Comparison of ENCODE assay signal across 8 cellular contexts in genomic region chr17:19534562-19535149, GRCh38. TPM values are rescaled to one million over a fixed set of nuclear protein-coding genes. Genes with fewer than 3 reads are reported as not detected.
DNase-seq lines count a peak whose midpoint lies in the region; ATAC-seq, FAIRE-seq and TF ChIP-seq lines count a peak whose summit lies in the region.

No MANE protein-coding gene starts in this region.

- peak; percentile 41 for DNase-seq in activated CD4-positive, alpha-beta T cell treated with anti-CD3 and anti-CD28 coated beads for 48 hours
- no peak for DNase-seq in activated CD4-positive, alpha-beta T cell treated with anti-CD3 and anti-CD28 coated beads for 4 hours
- DNase-seq in activated naive CD8-positive, alpha-beta T cell treated with anti-CD3 and anti-CD28 coated beads for 36 hours, result peak; percentile 33
- no peak for DNase-seq in HepG2 (ENCODE audit: low spot score)
- no peak for DNase-seq in suprapubic skin (ENCODE audit: low spot score in 2 of 2)
- DNase-seq in cerebellum (ENCODE audit: low spot score), result no peak
- no peak for DNase-seq in NCI-H2171 (lab: John Stamatoyannopoulos, UW)
- no peak for DNase-seq in cerebellar cortex (ENCODE audit: low spot score)

- in situ Hi-C loops in HepG2 (cut with HindIII; ENCODE audit: extremely low pct_ligation_motif_present, low pct_unique_long_range_greater_than_20kb), result no loop called here

- H3K27ac Mint-ChIP-seq in activated naive CD8-positive, alpha-beta T cell treated with anti-CD3 and anti-CD28 coated beads for 36 hours, result peak overlapping the region; percentile 25

- H3K27me3 Mint-ChIP-seq in activated naive CD8-positive, alpha-beta T cell treated with anti-CD3 and anti-CD28 coated beads for 36 hours, result peaks cover 70% of the 10 kb centered on the region

- H4K20me1 ChIP-seq in HepG2 (ENCODE audit: insufficient read depth, low read length), result no peaks in the 10 kb centered on the region

- no peaks in the 10 kb centered on the region for H3K36me3 Mint-ChIP-seq in activated naive CD8-positive, alpha-beta T cell treated with anti-CD3 and anti-CD28 coated beads for 36 hours

- no peak overlapping the region for H2AFZ ChIP-seq in HepG2 (ENCODE audit: low read length)

- POLR2A ChIA-PET in HepG2 (lab: Yijun Ruan, JAX), result interaction anchor here (0.5 to 3.3 kb wide), 17 partner anchors 9 to 228 kb away, joined by 3 to 35 read pairs (median 4); partner anchors contain the start of genes ALDH3A2 and B9D1

- BruUV-seq in HepG2 (replicated peaks; lab: Mats Ljungman, UMichigan), result TSS peak; percentile 62

- H3K4me3 ChIP-seq in HepG2 (replicated peaks in 1 of 3; ENCODE audit: insufficient read depth in 1 of 3, low read depth in 2 of 3, low read length in 3 of 3), result peak overlapping the region; percentile 90 to 94 (median 91)
- peak overlapping the region; percentile 72 for H3K4me3 ChIP-seq in suprapubic skin

- TF ChIP-seq POLR2A in HepG2 (IDR thresholded peaks at IDR 0.05; ENCODE audit: insufficient read depth in 1 of 2, low read depth in 2 of 2, low read length in 2 of 2) (no peak), suprapubic skin (IDR thresholded peaks at IDR 0.05) (no peak)

- H3K4me3 Mint-ChIP-seq in activated naive CD8-positive, alpha-beta T cell treated with anti-CD3 and anti-CD28 coated beads for 36 hours, result peak overlapping the region; percentile 62

- intact Hi-C loops in HepG2 (cut with micrococcal nuclease; ENCODE audit: unreplicated experiment), result loop anchor here (5.0 kb wide), 1 partner anchor 113 kb away; the partner anchor contains the start of gene ALDH3A2

- H3K27ac ChIP-seq in HepG2 (ENCODE audit: extremely low read length, insufficient read depth, low read length) (peak overlapping the region; percentile 94), suprapubic skin (no peak overlapping the region)

- no peaks in the 10 kb centered on the region for H3K9me3 ChIP-seq in HepG2 (ENCODE audit: low read length)
- H3K9me3 ChIP-seq in suprapubic skin, result no peaks in the 10 kb centered on the region

- peaks cover 15% of the 10 kb centered on the region for H3K4me1 Mint-ChIP-seq in activated naive CD8-positive, alpha-beta T cell treated with anti-CD3 and anti-CD28 coated beads for 36 hours

- CTCF ChIA-PET in HepG2 (lab: Yijun Ruan, JAX; ENCODE audit: low intra/inter-chr PET ratio, low total read pairs), result no interaction called here

- TF ChIP-seq CTCF in HepG2 (CRISPR knock-in tag; IDR thresholded peaks at IDR 0.05) (no peak), suprapubic skin (IDR thresholded peaks at IDR 0.05) (no peak)

- FAIRE-seq in HepG2 (lab: Jason Lieb, UNC), result no peak

- peaks cover 53% of the 10 kb centered on the region for H3K79me2 ChIP-seq in HepG2 (ENCODE audit: insufficient read depth, low read length)

- TF ChIP-seq EP300 in HepG2 (IDR thresholded peaks at IDR 0.05; ENCODE audit: low read depth in 2 of 2, low read length in 2 of 2) (no peak), HepG2 (CRISPR knock-in tag; IDR thresholded peaks at IDR 0.05; ENCODE audit: borderline replicate concordance) (no peak), suprapubic skin (IDR thresholded peaks at IDR 0.05) (no peak)

- ATAC-seq in HepG2, result no peak

- no peaks in the 10 kb centered on the region for H3K9me3 Mint-ChIP-seq in activated naive CD8-positive, alpha-beta T cell treated with anti-CD3 and anti-CD28 coated beads for 36 hours

- WGBS in HepG2 (ENCODE audit: low lambda C conversion rate), result under 1% methylated on average over 18 of the region's 19 CpGs
- WGBS in suprapubic skin, result 24% methylated on average over 19 of the region's 19 CpGs

- H3K36me3 ChIP-seq in HepG2 (replicated peaks in 1 of 2; ENCODE audit: control insufficient read depth in 1 of 2, insufficient read depth in 2 of 2, low read length in 2 of 2) (no peaks in the 10 kb centered on the region), suprapubic skin (no peaks in the 10 kb centered on the region)

- H3K27me3 ChIP-seq in HepG2 (ENCODE audit: control insufficient read depth in 1 of 2, insufficient read depth in 2 of 2, low read length in 2 of 2) (no peaks in the 10 kb centered on the region; a peak in 1 of 5 replicates), suprapubic skin (peaks cover 5% of the 10 kb centered on the region)

- TF ChIP-seq RAD21 in HepG2 (CRISPR knock-in tag; IDR thresholded peaks at IDR 0.05), result no peak

- H3K9ac ChIP-seq in HepG2 (ENCODE audit: insufficient read depth, low read depth, low read length), result peak overlapping the region; percentile 90

- H3K4me2 ChIP-seq in HepG2 (ENCODE audit: low read depth, low read length), result peak overlapping the region; percentile 87

- H3K4me1 ChIP-seq in HepG2 (ENCODE audit: insufficient read depth, low read length) (peaks cover 70% of the 10 kb centered on the region), suprapubic skin (peaks cover 14% of the 10 kb centered on the region)

TF ChIP-seq in HepG2, 621 proteins besides CTCF, POLR2A, EP300 and RAD21 (continues in another document):
- TF ChIP-seq SNAPC2 (CRISPR knock-in tag; IDR thresholded peaks at IDR 0.05) (no peak), HOXA3 (CRISPR knock-in tag; IDR thresholded peaks at IDR 0.05) (0 out of 2 replicates have a peak, but pooled peaks have one; percentile 18), E2F1 (CRISPR knock-in tag; IDR thresholded peaks at IDR 0.05) (no peak), CREM (IDR thresholded peaks at IDR 0.05) (peak; percentile 22; the same call in 1 of the 2 replicates), CREM (CRISPR knock-in tag; IDR thresholded peaks at IDR 0.05) (no peak), ZNF572 (CRISPR knock-in tag; IDR thresholded peaks at IDR 0.05) (no peak), CHCHD3 (CRISPR knock-in tag; IDR thresholded peaks at IDR 0.05) (no peak), ZNF362 (CRISPR knock-in tag; IDR thresholded peaks at IDR 0.05; ENCODE audit: borderline replicate concordance) (no peak), NFKB2 (CRISPR knock-in tag; IDR thresholded peaks at IDR 0.05; ENCODE audit: borderline replicate concordance) (peak; percentile 14; the same call in 1 of the 2 replicates), ZFX (CRISPR knock-in tag; IDR thresholded peaks at IDR 0.05; ENCODE audit: low read depth) (peak; percentile 9; the same call in 1 of the 2 replicates), CENPT (CRISPR knock-in tag; IDR thresholded peaks at IDR 0.05; ENCODE audit: low read depth) (no peak)

RNA-seq across cellular contexts. Expression of gene SLC47A1, which starts 1.0 kb away (rescaled TPM):
- not detected for total RNA-seq in activated naive CD8-positive, alpha-beta T cell treated with anti-CD3 and anti-CD28 coated beads for 36 hours
- total RNA-seq in HepG2 (2016; rRNA removed; fragmentation: Illumina TruSeq; extraction: Trizol), result 38.0 and 67.5 TPM in 2 replicates
- 22.7 and 24.7 TPM in 2 replicates for total RNA-seq in HepG2 (2016; cell fraction: cytosol; rRNA removed; fragmentation: Illumina TruSeq; extraction: Trizol; ENCODE audit: low read depth)
- 36.6 and 66.0 TPM in 2 replicates for total RNA-seq in HepG2 (2016; cell fraction: insoluble cytoplasmic fraction; rRNA removed; fragmentation: Illumina TruSeq; extraction: Trizol)
- total RNA-seq in HepG2 (2016; cell fraction: membrane; rRNA removed; fragmentation: Illumina TruSeq; extraction: Trizol), result 42.1 and 43.9 TPM in 2 replicates
- total RNA-seq in HepG2 (2016; cell fraction: nucleus; rRNA removed; fragmentation: Illumina TruSeq; extraction: Trizol), result 68.7 and 71.8 TPM in 2 replicates
- 42.1 and 54.0 TPM in 2 replicates for polyA plus RNA-seq in HepG2 (2011; rRNA removed)
- polyA plus RNA-seq in HepG2 (2011; cell fraction: cytosol; rRNA removed), result 58.1 and 59.4 TPM in 2 replicates
- polyA plus RNA-seq in HepG2 (2011; cell fraction: nucleus; rRNA removed), result 117 and 122 TPM in 2 replicates
- 53.4 and 66.1 TPM in 2 replicates for polyA plus RNA-seq in HepG2 (2012)
- 12.9 and 14.1 TPM in 2 replicates for polyA plus RNA-seq in HepG2 (2016; cell fraction: cytosol; fragmentation: Illumina TruSeq; extraction: Trizol; ENCODE audit: low read depth)
- 34.5 and 35.1 TPM in 2 replicates for polyA plus RNA-seq in HepG2 (2016; cell fraction: insoluble cytoplasmic fraction; fragmentation: Illumina TruSeq; extraction: Trizol; ENCODE audit: low read depth)
- polyA plus RNA-seq in HepG2 (2016; cell fraction: membrane; fragmentation: Illumina TruSeq; extraction: Trizol; ENCODE audit: low read depth), result 25.8 and 26.4 TPM in 2 replicates
- polyA plus RNA-seq in HepG2 (2016; cell fraction: nucleus; fragmentation: Illumina TruSeq; extraction: Trizol; ENCODE audit: insufficient read depth, low read depth), result 136 and 139 TPM in 2 replicates
- polyA minus RNA-seq in HepG2 (2011; rRNA and poly(A)+ RNA removed; ENCODE audit: low replicate concordance), result 14.1 and 431 TPM in 2 replicates
- polyA minus RNA-seq in HepG2 (2011; cell fraction: cytosol; rRNA and poly(A)+ RNA removed), result 50.8 and 61.4 TPM in 2 replicates
- 40.2 and 44.1 TPM in 2 replicates for polyA minus RNA-seq in HepG2 (2011; cell fraction: nucleus; rRNA and poly(A)+ RNA removed)
- 10 to 100 TPM; 19.1 to 53.0 (median 39.2) TPM for total RNA-seq in suprapubic skin
- total RNA-seq in cerebellum, result 1.00 TPM

Comparison
In these comparisons a context has a peak if more than half of its experiments do, and no peak if none do; other contexts are left out.
1. DNase-seq: peak in activated CD4-positive, alpha-beta T cell treated with anti-CD3 and anti-CD28 coated beads for 48 hours (single experiment) and activated naive CD8-positive, alpha-beta T cell treated with anti-CD3 and anti-CD28 coated beads for 36 hours (single experiment); none in activated CD4-positive, alpha-beta T cell treated with anti-CD3 and anti-CD28 coated beads for 4 hours (0 of 2), HepG2 (single experiment), suprapubic skin (0 of 2), cerebellum (single experiment), NCI-H2171 (single experiment) and cerebellar cortex (single experiment).
2. RNA of gene SLC47A1, which starts 1.0 kb away (total RNA-seq): 22.7 to 71.8 TPM in HepG2 and 19.1 to 53.0 TPM in suprapubic skin; 1.00 TPM in cerebellum (single experiment) and not detected in activated naive CD8-positive, alpha-beta T cell treated with anti-CD3 and anti-CD28 coated beads for 36 hours; every median in the first group is over 10 times any median in the second.